In genomic region chr6:80183019-80183418, GRCh38 we compare ENCODE assay signal across 24 cellular contexts.
DNase-seq lines count a peak whose midpoint lies in the region; ATAC-seq, FAIRE-seq and TF ChIP-seq lines count a peak whose summit lies in the region.
"Had no signal": no experiment of that assay in that cellular context is flagged by ENCODE, and none has a peak within 500 bp of the region (broad histone marks: within the 10 kb centered on the region; RNA-seq: fewer than 3 reads in every experiment).

No MANE protein-coding gene starts in this region.

- H3K9me3 Mint-ChIP-seq in chondrocyte (ENCODE audit: low read depth), result peaks cover 17% of the 10 kb centered on the region

- H3K27ac Mint-ChIP-seq in chondrocyte (ENCODE audit: unreplicated experiment), result peak overlapping the region; percentile 14
- H3K27ac Mint-ChIP-seq: CD8-positive, alpha-beta T cell had no signal

- ATAC-seq in GM21619 (IDR thresholded peaks at IDR 0.05; ENCODE audit: unreplicated experiment), result no peak
- no peak for ATAC-seq in HG03439 (IDR thresholded peaks at IDR 0.05; ENCODE audit: unreplicated experiment)
- ATAC-seq: CD8-positive, alpha-beta T cell had no signal

- no peak overlapping the region for H3K4me3 Mint-ChIP-seq in chondrocyte (ENCODE audit: unreplicated experiment)
- H3K4me3 Mint-ChIP-seq: CD8-positive, alpha-beta T cell had no signal

- H3K27me3 Mint-ChIP-seq in chondrocyte (ENCODE audit: low read depth), result no peaks in the 10 kb centered on the region

- peaks cover 31% of the 10 kb centered on the region for H3K4me1 Mint-ChIP-seq in chondrocyte (ENCODE audit: low read depth)

- no peak for TF ChIP-seq CTCF in D721Med (IDR thresholded peaks at IDR 0.05; ENCODE audit: insufficient read depth, missing control alignments)
- no peak for TF ChIP-seq CTCF in chondrocyte (IDR thresholded peaks at IDR 0.05)

- peaks cover 5% of the 10 kb centered on the region for H3K36me3 Mint-ChIP-seq in chondrocyte (ENCODE audit: low read depth)

- DNase-seq in D721Med (ENCODE audit: insufficient read length, low spot score) (no peak), NCI-H82 treated with DMSO at 0.1 percent for 48 hours (lab: John Stamatoyannopoulos, UW; ENCODE audit: unreplicated experiment) (peak; percentile 1), chondrocyte (ENCODE audit: low spot score) (no peak), myocyte (ENCODE audit: low read depth) (peak; percentile 61), anterior cingulate cortex (lab: John Stamatoyannopoulos, UW) (no peak)
- DNase-seq in activated naive CD4-positive, alpha-beta T cell treated with anti-CD3 and anti-CD28 coated beads, Interleukin-2, amount 50 U/mL, for 16 hours, result no peak
- DNase-seq: C1 segment of cervical spinal cord; Caco-2; CD8-positive, alpha-beta T cell; DMS 273 treated with DMSO at 0.1 percent for 48 hours; DMS79; GF-D8; GOT3; KG1; NCI-H1048; NCI-H1417; NCI-H1694; NCI-H2029 treated with DMSO at 0.1 percent for 48 hours; NCI-H446 treated with DMSO at 0.1 percent for 48 hours; NCI-H526; Peyer's patch had no signal

- FAIRE-seq in D721Med (lab: Jason Lieb, UNC), result peak; percentile 21
- FAIRE-seq: HTR-8/SVneo had no signal

Comparison
In these comparisons a context has a peak if more than half of its experiments do, and no peak if none do; other contexts are left out.
1. DNase-seq: peak in NCI-H82 treated with DMSO at 0.1 percent for 48 hours (single experiment) and myocyte (single experiment); none in D721Med (single experiment), chondrocyte (single experiment), activated naive CD4-positive, alpha-beta T cell treated with anti-CD3 and anti-CD28 coated beads, Interleukin-2, amount 50 U/mL, for 16 hours (single experiment) and anterior cingulate cortex (0 of 58).